1 cellular context compared by ENCODE assay signal in the genomic region with DNA sequence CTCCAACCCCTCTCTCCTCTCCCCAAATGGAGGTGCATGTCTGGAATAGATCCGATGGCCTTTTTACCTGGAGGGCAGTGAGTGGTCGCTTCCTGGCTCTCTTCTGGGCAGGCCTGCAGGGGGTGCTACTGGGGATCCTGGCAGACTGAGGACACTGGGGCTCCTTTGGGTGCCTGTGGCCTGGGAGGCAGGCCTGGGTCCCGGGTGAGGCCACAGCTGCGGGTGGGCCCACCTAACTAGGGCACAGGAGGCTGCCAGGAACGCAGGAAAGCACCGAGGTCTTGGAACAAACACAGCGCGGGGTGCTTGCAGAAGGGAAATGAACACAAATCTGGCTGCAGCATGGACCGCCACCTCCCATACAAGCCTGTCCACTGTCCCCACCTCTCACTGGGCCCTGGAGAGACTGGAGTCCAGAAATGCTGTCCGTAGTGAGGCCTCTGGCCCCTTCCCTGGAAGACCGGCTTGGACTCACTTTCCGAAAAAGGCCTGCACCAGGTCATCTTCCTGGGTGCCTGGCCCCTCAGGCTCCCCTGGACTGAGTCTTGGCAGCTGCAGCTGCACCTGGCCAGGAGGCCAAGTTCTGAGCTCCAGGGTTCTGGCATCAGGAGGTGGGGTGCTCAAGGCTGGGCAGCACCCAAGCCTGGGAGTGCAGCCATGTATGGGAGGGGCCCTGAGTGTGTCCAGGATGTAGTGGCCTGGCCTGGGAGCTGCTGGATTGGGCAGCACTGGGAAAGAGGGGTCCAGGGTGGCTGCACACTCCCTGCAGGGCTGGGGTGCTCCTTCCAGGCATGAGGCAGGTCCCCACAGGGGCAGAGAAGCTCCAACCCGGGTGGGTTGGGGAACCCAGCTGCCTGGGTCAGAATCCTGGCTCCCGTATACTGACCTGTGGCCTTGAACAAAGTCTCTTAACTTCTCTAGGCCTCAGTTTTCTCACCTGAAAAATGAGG.
TF ChIP-seq lines count a peak whose summit lies in the region.

No MANE protein-coding gene starts in this region.

TF ChIP-seq in K562, 482 proteins besides CTCF, POLR2A, EP300 and RAD21:
- TF ChIP-seq, protein P1, sequence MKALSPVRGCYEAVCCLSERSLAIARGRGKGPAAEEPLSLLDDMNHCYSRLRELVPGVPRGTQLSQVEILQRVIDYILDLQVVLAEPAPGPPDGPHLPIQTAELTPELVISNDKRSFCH (CRISPR knock-in tag; IDR thresholded peaks at IDR 0.05): no peak
- TF ChIP-seq, protein P1 (tag; IDR thresholded peaks at IDR 0.05): no peak
- TF ChIP-seq GABPB1 (CRISPR knock-in tag; IDR thresholded peaks at IDR 0.05): no peak
- no peak for TF ChIP-seq DIDO1 (tag; IDR thresholded peaks at IDR 0.05; ENCODE audit: low read depth)
- no peak for TF ChIP-seq HDAC2 (IDR thresholded peaks at IDR 0.05)
- no peak for TF ChIP-seq ZNF507 (tag; conservative IDR thresholded peaks at IDR 0.05)
- TF ChIP-seq EHMT2 (IDR thresholded peaks at IDR 0.05): no peak
- TF ChIP-seq ZNF3 (CRISPR knock-in tag; IDR thresholded peaks at IDR 0.05): no peak
- TF ChIP-seq TFAM (CRISPR knock-in tag; conservative IDR thresholded peaks at IDR 0.05): no peak
- TF ChIP-seq, protein P2, sequence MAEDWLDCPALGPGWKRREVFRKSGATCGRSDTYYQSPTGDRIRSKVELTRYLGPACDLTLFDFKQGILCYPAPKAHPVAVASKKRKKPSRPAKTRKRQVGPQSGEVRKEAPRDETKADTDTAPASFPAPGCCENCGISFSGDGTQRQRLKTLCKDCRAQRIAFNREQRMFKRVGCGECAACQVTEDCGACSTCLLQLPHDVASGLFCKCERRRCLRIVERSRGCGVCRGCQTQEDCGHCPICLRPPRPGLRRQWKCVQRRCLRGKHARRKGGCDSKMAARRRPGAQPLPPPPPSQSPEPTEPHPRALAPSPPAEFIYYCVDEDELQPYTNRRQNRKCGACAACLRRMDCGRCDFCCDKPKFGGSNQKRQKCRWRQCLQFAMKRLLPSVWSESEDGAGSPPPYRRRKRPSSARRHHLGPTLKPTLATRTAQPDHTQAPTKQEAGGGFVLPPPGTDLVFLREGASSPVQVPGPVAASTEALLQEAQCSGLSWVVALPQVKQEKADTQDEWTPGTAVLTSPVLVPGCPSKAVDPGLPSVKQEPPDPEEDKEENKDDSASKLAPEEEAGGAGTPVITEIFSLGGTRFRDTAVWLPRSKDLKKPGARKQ (CRISPR knock-in tag; IDR thresholded peaks at IDR 0.05): no peak
- TF ChIP-seq SRSF3 (IDR thresholded peaks at IDR 0.05; ENCODE audit: insufficient read depth, low read length): no peak
- TF ChIP-seq FOXM1 (IDR thresholded peaks at IDR 0.05; ENCODE audit: low read depth): no peak
- no peak for TF ChIP-seq FOXM1 (CRISPR knock-in tag; IDR thresholded peaks at IDR 0.05; ENCODE audit: low read depth)
- TF ChIP-seq SAFB2 (IDR thresholded peaks at IDR 0.05; ENCODE audit: borderline replicate concordance, low read depth, low read length, severe bottlenecking): no peak
- TF ChIP-seq, protein P3, sequence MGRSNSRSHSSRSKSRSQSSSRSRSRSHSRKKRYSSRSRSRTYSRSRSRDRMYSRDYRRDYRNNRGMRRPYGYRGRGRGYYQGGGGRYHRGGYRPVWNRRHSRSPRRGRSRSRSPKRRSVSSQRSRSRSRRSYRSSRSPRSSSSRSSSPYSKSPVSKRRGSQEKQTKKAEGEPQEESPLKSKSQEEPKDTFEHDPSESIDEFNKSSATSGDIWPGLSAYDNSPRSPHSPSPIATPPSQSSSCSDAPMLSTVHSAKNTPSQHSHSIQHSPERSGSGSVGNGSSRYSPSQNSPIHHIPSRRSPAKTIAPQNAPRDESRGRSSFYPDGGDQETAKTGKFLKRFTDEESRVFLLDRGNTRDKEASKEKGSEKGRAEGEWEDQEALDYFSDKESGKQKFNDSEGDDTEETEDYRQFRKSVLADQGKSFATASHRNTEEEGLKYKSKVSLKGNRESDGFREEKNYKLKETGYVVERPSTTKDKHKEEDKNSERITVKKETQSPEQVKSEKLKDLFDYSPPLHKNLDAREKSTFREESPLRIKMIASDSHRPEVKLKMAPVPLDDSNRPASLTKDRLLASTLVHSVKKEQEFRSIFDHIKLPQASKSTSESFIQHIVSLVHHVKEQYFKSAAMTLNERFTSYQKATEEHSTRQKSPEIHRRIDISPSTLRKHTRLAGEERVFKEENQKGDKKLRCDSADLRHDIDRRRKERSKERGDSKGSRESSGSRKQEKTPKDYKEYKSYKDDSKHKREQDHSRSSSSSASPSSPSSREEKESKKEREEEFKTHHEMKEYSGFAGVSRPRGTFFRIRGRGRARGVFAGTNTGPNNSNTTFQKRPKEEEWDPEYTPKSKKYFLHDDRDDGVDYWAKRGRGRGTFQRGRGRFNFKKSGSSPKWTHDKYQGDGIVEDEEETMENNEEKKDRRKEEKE (IDR thresholded peaks at IDR 0.05; ENCODE audit: borderline replicate concordance in 1 of 2, control insufficient read depth in 1 of 2, low read depth in 2 of 2, low read length in 1 of 2): no peak
- TF ChIP-seq ZNF408 (CRISPR knock-in tag; IDR thresholded peaks at IDR 0.05; ENCODE audit: low read depth): no peak
- TF ChIP-seq HMG20A (CRISPR knock-in tag; conservative IDR thresholded peaks at IDR 0.05): no peak
TF ChIP-seq in K562: peak in this region for 0.
